Comparison of ENCODE assay signal across 25 cellular contexts in the genomic region with DNA sequence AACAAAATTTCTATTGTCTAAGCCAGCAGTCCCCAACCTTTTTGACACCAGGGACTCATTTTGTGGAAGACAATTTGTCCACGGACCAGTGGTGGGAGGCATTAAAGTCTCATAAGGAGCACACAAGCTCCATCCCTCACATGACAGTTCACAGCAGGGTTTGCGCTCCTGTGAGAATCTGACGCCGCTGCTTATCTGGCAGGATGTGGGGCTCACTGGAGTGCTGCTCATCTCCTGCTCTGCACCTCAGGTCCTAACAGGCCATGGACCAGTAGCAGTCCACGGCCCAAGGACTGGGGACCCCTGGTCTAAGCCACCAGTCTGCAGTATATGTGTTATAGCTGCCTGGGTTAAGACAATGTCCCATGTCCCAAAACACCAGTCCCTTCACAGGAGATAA. TPM values are rescaled to one million over a fixed set of nuclear protein-coding genes. Genes with fewer than 3 reads are reported as not detected.
A peak's percentile ranks its signal among the peaks of the same experiment; 100 is the strongest.
DNase-seq lines count a peak whose midpoint lies in the region; ATAC-seq, FAIRE-seq and TF ChIP-seq lines count a peak whose summit lies in the region.
"Had no signal": no experiment of that assay in that cellular context is flagged by ENCODE, and none has a peak within 500 bp of the region (broad histone marks: within the 10 kb centered on the region; RNA-seq: fewer than 3 reads in every experiment).

No MANE protein-coding gene starts in this region.

- no peak for TF ChIP-seq CTCF in kidney (IDR thresholded peaks at IDR 0.05; ENCODE audit: borderline replicate concordance, extremely low read depth, insufficient read depth)
- TF ChIP-seq CTCF in GM23338 (conservative IDR thresholded peaks at IDR 0.05; ENCODE audit: low read depth in 2 of 2): no peak

- H3K4me3 Mint-ChIP-seq in CD4-positive, CD25-positive, alpha-beta regulatory T cell: peak overlapping the region in 1 of 4 donors; percentile 7
- no peak overlapping the region for H3K4me3 Mint-ChIP-seq in GM23338
- H3K4me3 Mint-ChIP-seq: type B pancreatic cell had no signal

- peak; percentile 48 for DNase-seq in activated CD4-positive, alpha-beta T cell treated with anti-CD3 and anti-CD28 coated beads for 48 hours
- no peak for DNase-seq in activated CD4-positive, alpha-beta T cell treated with anti-CD3 and anti-CD28 coated beads for 1 hour
- peak in 1 of 3 donors; percentile 38 for DNase-seq in CD4-positive, CD25-positive, alpha-beta regulatory T cell
- DNase-seq in activated CD4-positive, alpha-beta T cell treated with anti-CD3 and anti-CD28 coated beads, Interleukin-2, amount 50 U/mL, for 1 hour: peak; percentile 17
- DNase-seq in kidney (peak; percentile 44), GM23338 (ENCODE audit: low spot score) (no peak)
- DNase-seq: activated CD8-positive, alpha-beta memory T cell treated with anti-CD3 and anti-CD28 coated beads, Interleukin-2, amount 50 U/mL, for 4 hours; AML-193; Caco-2; DMS79 treated with DMSO at 0.1 percent for 48 hours; effector CD8-positive, alpha-beta T cell; foreskin keratinocyte; Kasumi-1; left ventricle myocardium superior; NCI-H1092; NCI-H187 treated with DMSO at 0.1 percent for 48 hours; psoas muscle; SK-N-SH had no signal

- peaks cover 37 to 84% (median 45%) of the 10 kb centered on the region in 4 donors for H3K4me1 Mint-ChIP-seq in CD4-positive, CD25-positive, alpha-beta regulatory T cell
- peaks cover 6% of the 10 kb centered on the region for H3K4me1 Mint-ChIP-seq in GM23338

- no peak overlapping the region for H3K27ac ChIP-seq in CD4-positive, CD25-positive, alpha-beta regulatory T cell (ENCODE audit: insufficient read depth, low read length, poor library complexity, severe bottlenecking)
- H3K27ac ChIP-seq in kidney (ENCODE audit: low read depth in 2 of 2, low read length in 2 of 2) (no peak overlapping the region), GM23338 (ENCODE audit: low read depth) (no peak overlapping the region)
- H3K27ac ChIP-seq: foreskin keratinocyte, hepatocyte, neutrophil, psoas muscle, RWPE1 had no signal

- H3K36me3 Mint-ChIP-seq in CD4-positive, CD25-positive, alpha-beta regulatory T cell: peaks cover 16% of the 10 kb centered on the region
- H3K36me3 Mint-ChIP-seq in GM23338 (ENCODE audit: low read depth): no peaks in the 10 kb centered on the region

- no peak overlapping the region for H3K4me3 ChIP-seq in CD4-positive, CD25-positive, alpha-beta regulatory T cell (ENCODE audit: low read depth, low read length)
- H3K4me3 ChIP-seq in kidney (ENCODE audit: low read length in 2 of 2) (no peak overlapping the region), GM23338 (no peak overlapping the region)
- H3K4me3 ChIP-seq: hepatocyte, psoas muscle had no signal

- no peak overlapping the region for H2AFZ ChIP-seq in GM23338
- H2AFZ ChIP-seq: hepatocyte had no signal

- H3K4me1 ChIP-seq in CD4-positive, CD25-positive, alpha-beta regulatory T cell (ENCODE audit: control insufficient read depth, insufficient read depth, low read length, poor library complexity, severe bottlenecking): peaks cover 53% of the 10 kb centered on the region
- H3K4me1 ChIP-seq in kidney (ENCODE audit: control insufficient read depth in 1 of 2, insufficient read depth in 1 of 2, low read depth in 1 of 2, low read length in 2 of 2) (no peaks in the 10 kb centered on the region), GM23338 (ENCODE audit: insufficient read depth) (no peaks in the 10 kb centered on the region; the same call in 1 of the 2 replicates)
- H3K4me1 ChIP-seq: Caco-2, psoas muscle had no signal

- H3K79me2 ChIP-seq in GM23338 (replicated peaks; ENCODE audit: insufficient read depth): no peaks in the 10 kb centered on the region
- H3K79me2 ChIP-seq: hepatocyte had no signal

- intact Hi-C loops in kidney (cut with DNase I): no loop called here

- H3K4me2 ChIP-seq in GM23338: no peak overlapping the region
- H3K4me2 ChIP-seq: hepatocyte, SK-N-SH had no signal

- no peaks in the 10 kb centered on the region for H3F3A ChIP-seq in GM23338 (replicated peaks; ENCODE audit: low read depth)

- H3K9ac ChIP-seq in kidney (ENCODE audit: low read length in 2 of 2): no peak overlapping the region
- H3K9ac ChIP-seq: SK-N-SH had no signal

- H3K9me3 ChIP-seq in CD4-positive, CD25-positive, alpha-beta regulatory T cell (ENCODE audit: control insufficient read depth in 2 of 2, low read length in 2 of 2): no peaks in the 10 kb centered on the region
- H3K9me3 ChIP-seq in kidney (ENCODE audit: control insufficient read depth in 1 of 2, low read length in 2 of 2): no peaks in the 10 kb centered on the region
- H3K9me3 ChIP-seq: Caco-2, neutrophil, psoas muscle, SK-N-SH had no signal

- peak in 1 of 2 donors; percentile 43 for ATAC-seq in CD4-positive, CD25-positive, alpha-beta regulatory T cell (ENCODE audit: low read depth in 2 of 2)
- no peak for ATAC-seq in GM18519 (IDR thresholded peaks at IDR 0.05; ENCODE audit: low FRiP score, unreplicated experiment)
- ATAC-seq in GM19455 (IDR thresholded peaks at IDR 0.05; ENCODE audit: unreplicated experiment): no peak
- no peak for ATAC-seq in GM23338
- ATAC-seq: foreskin keratinocyte, left ventricle myocardium superior, psoas muscle had no signal

- FAIRE-seq in kidney (lab: Jason Lieb, UNC): no peak
- FAIRE-seq: HTR-8/SVneo had no signal

- H3K27me3 ChIP-seq in CD4-positive, CD25-positive, alpha-beta regulatory T cell (ENCODE audit: control insufficient read depth, insufficient read depth, low read length): no peaks in the 10 kb centered on the region
- no peaks in the 10 kb centered on the region for H3K27me3 ChIP-seq in GM23338 (ENCODE audit: insufficient read depth)
- H3K27me3 ChIP-seq: foreskin keratinocyte, hepatocyte, neutrophil had no signal

- no peaks in the 10 kb centered on the region for H3K9me2 ChIP-seq in GM23338 (ENCODE audit: insufficient read depth)
- H3K9me2 ChIP-seq: SK-N-SH had no signal

- H3K27me3 Mint-ChIP-seq in CD4-positive, CD25-positive, alpha-beta regulatory T cell: no peaks in the 10 kb centered on the region
- H3K27me3 Mint-ChIP-seq in GM23338 (ENCODE audit: insufficient read depth, low read depth, poor library complexity): peaks cover 5% of the 10 kb centered on the region
- H3K27me3 Mint-ChIP-seq: type B pancreatic cell had no signal

- peak overlapping the region; percentile 18 to 71 (median 54) for H3K27ac Mint-ChIP-seq in CD4-positive, CD25-positive, alpha-beta regulatory T cell
- H3K27ac Mint-ChIP-seq in GM23338: no peak overlapping the region
- H3K27ac Mint-ChIP-seq: type B pancreatic cell had no signal

- no peaks in the 10 kb centered on the region for H4K20me1 ChIP-seq in GM23338 (replicated peaks; ENCODE audit: insufficient read depth)

- no peaks in the 10 kb centered on the region for H3K9me3 Mint-ChIP-seq in CD4-positive, CD25-positive, alpha-beta regulatory T cell
- H3K9me3 Mint-ChIP-seq in GM23338: no peaks in the 10 kb centered on the region
- H3K9me3 Mint-ChIP-seq: type B pancreatic cell had no signal

- H3K36me3 ChIP-seq in CD4-positive, CD25-positive, alpha-beta regulatory T cell (ENCODE audit: control insufficient read depth, insufficient read depth, low read length): no peaks in the 10 kb centered on the region
- no peaks in the 10 kb centered on the region for H3K36me3 ChIP-seq in kidney (ENCODE audit: control insufficient read depth in 1 of 2, insufficient read depth in 2 of 2, low read length in 2 of 2)
- no peaks in the 10 kb centered on the region for H3K36me3 ChIP-seq in GM23338 (ENCODE audit: insufficient read depth)

TF ChIP-seq in GM23338, 12 proteins besides CTCF, POLR2A, EP300 and RAD21 (continues in another document):
- TF ChIP-seq ZNF331 (CRISPR knock-in tag; IDR thresholded peaks at IDR 0.05; ENCODE audit: low read depth) (no peak), ZNF114 (CRISPR knock-in tag; IDR thresholded peaks at IDR 0.05) (no peak), STAT1 (IDR thresholded peaks at IDR 0.05; ENCODE audit: unreplicated experiment) (no peak), CREB1 (CRISPR knock-in tag; IDR thresholded peaks at IDR 0.05; ENCODE audit: low read depth) (no peak), JUNB (IDR thresholded peaks at IDR 0.05; ENCODE audit: unreplicated experiment) (no peak), REST (IDR thresholded peaks at IDR 0.05; ENCODE audit: unreplicated experiment) (no peak)

RNA-seq across cellular contexts. Expression of gene VCPKMT, which starts 27.2 kb away (rescaled TPM):
- 30.0 TPM for total RNA-seq in CD4-positive, CD25-positive, alpha-beta regulatory T cell
- polyA plus RNA-seq in CD4-positive, CD25-positive, alpha-beta regulatory T cell: 10 to 100 TPM in 3 of 4 donors, 1 to 10 TPM in 1; 10.0 to 13.6 (median 12.0) TPM
- 8.3 TPM for total RNA-seq in kidney
- polyA plus RNA-seq in kidney (ENCODE audit: insufficient read depth, low read depth, low replicate concordance) (8.0 TPM), GM23338 (2016; fragmentation: Nextera tagmentation; extraction: Ambion mirVana) (12.6 and 15.8 TPM in 2 replicates)
- 8.0 and 12.3 TPM in 2 replicates for total RNA-seq in GM23338 (2014; rRNA removed; shearing (Covaris generic))

Comparison
In these comparisons a context has a peak if more than half of its experiments do, and no peak if none do; other contexts are left out.
1. DNase-seq: peak in activated CD4-positive, alpha-beta T cell treated with anti-CD3 and anti-CD28 coated beads for 48 hours (single experiment), activated CD4-positive, alpha-beta T cell treated with anti-CD3 and anti-CD28 coated beads, Interleukin-2, amount 50 U/mL, for 1 hour (single experiment) and kidney (single experiment); none in activated CD4-positive, alpha-beta T cell treated with anti-CD3 and anti-CD28 coated beads for 1 hour (single experiment) and GM23338 (single experiment).